ENCODE assay signal across 24 cellular contexts in genomic region chr12:68577949-68578348, GRCh38. TPM values are rescaled to one million over a fixed set of nuclear protein-coding genes. Genes with fewer than 3 reads are reported as not detected.
DNase-seq lines count a peak whose midpoint lies in the region; ATAC-seq lines count a peak whose summit lies in the region.
"Had no signal": no experiment of that assay in that cellular context is flagged by ENCODE, and none has a peak within 500 bp of the region (broad histone marks: within the 10 kb centered on the region; RNA-seq: fewer than 3 reads in every experiment).

No MANE protein-coding gene starts in this region.

- peak overlapping the region in 6 of 11 experiments; percentile 5 to 61 (median 30); a peak in 10 of 22 replicates for H3K4me2 ChIP-seq in BLaER1 treated with 17β-estradiol and CSF1 and Interleukin-3, amounts not matched to agents 10 nM and 100 nM

- peaks cover 0 to 3% (median 0%) of the 10 kb centered on the region in 11 experiments; a peak in 2 of 22 replicates for H3K9me3 ChIP-seq in BLaER1 treated with 17β-estradiol and CSF1 and Interleukin-3, amounts not matched to agents 10 nM and 100 nM (replicated peaks in 1 of 11)
- H3K9me3 ChIP-seq in KOPT-K1 (ENCODE audit: insufficient read depth, low read length, poor library complexity, severe bottlenecking): no peaks in the 10 kb centered on the region
- no peaks in the 10 kb centered on the region for H3K9me3 ChIP-seq in naive thymus-derived CD4-positive, alpha-beta T cell (ENCODE audit: control insufficient read depth in 2 of 3, low read length in 3 of 3)
- H3K9me3 ChIP-seq: SJSA1 had no signal

- no peaks in the 10 kb centered on the region for H4K20me1 ChIP-seq in BLaER1 treated with 17β-estradiol and CSF1 and Interleukin-3, amounts not matched to agents 10 nM and 100 nM

- POLR2A ChIA-PET in naive thymus-derived CD4-positive, alpha-beta T cell (lab: Charles Lee): interaction anchor here (0.9 to 5.1 kb wide), 6 partner anchors 10 to 45 kb away, joined by 3 to 37 read pairs (median 10); partner anchors contain the start of gene RAP1B

- no peak overlapping the region for H3K9ac ChIP-seq in BLaER1 treated with 17β-estradiol and CSF1 and Interleukin-3, amounts not matched to agents 10 nM and 100 nM

- H3K4me3 Mint-ChIP-seq in naive thymus-derived CD4-positive, alpha-beta T cell: peak overlapping the region in 8 of 10 donors; percentile 13 to 66 (median 26)

- no peaks in the 10 kb centered on the region for H3K27me3 Mint-ChIP-seq in naive thymus-derived CD4-positive, alpha-beta T cell
- H3K27me3 Mint-ChIP-seq: CD4-positive, alpha-beta memory T cell had no signal

- H3K4me1 ChIP-seq in BLaER1 treated with 17β-estradiol and CSF1 and Interleukin-3, amounts not matched to agents 10 nM and 100 nM: peaks cover 0 to 14% (median 8%) of the 10 kb centered on the region in 10 experiments; a peak in 10 of 20 replicates
- H3K4me1 ChIP-seq in naive thymus-derived CD4-positive, alpha-beta T cell (ENCODE audit: control insufficient read depth in 2 of 2, insufficient read depth in 2 of 2, low read length in 2 of 2): peaks cover 9 to 18% of the 10 kb centered on the region in 2 donors

- H3K27ac ChIP-seq in BLaER1 treated with 17β-estradiol and CSF1 and Interleukin-3, amounts not matched to agents 10 nM and 100 nM: no peak overlapping the region
- H3K27ac ChIP-seq in KOPT-K1 (ENCODE audit: low read depth, low read length, poor library complexity, severe bottlenecking): peak overlapping the region; percentile 85
- no peak overlapping the region for H3K27ac ChIP-seq in naive thymus-derived CD4-positive, alpha-beta T cell (ENCODE audit: low read depth, low read length)
- H3K27ac ChIP-seq: SJSA1 had no signal

- DNase-seq in activated gamma-delta T cell treated with Interleukin-2 at 50 U/mL for 16 hours: peak; percentile 7
- no peak for DNase-seq in activated gamma-delta T cell (lab: John Stamatoyannopoulos, UW)
- DNase-seq in naive thymus-derived CD4-positive, alpha-beta T cell: peak in 2 of 9 donors; percentile 23 to 46
- DNase-seq in activated CD8-positive, alpha-beta memory T cell treated with anti-CD3 and anti-CD28 coated beads, Interleukin-2, amount 50 U/mL, for 4 hours: no peak
- DNase-seq in NCI-H1930 (lab: John Stamatoyannopoulos, UW): no peak
- DNase-seq: 8988T; ACHN; CD4-positive, alpha-beta memory T cell; DMS79 treated with DMSO at 0.1 percent for 48 hours; KBM-7; MM.1S; NCI-H2029 treated with DMSO at 0.1 percent for 48 hours; NCI-H446 treated with DMSO at 0.1 percent for 48 hours; NCI-H526; NCI-H82; NK-92 treated with Interleukin-12 subunit alpha and Interleukin-12 subunit beta, amount 100 ng/mL, for 24 hours; PC-3; Right ventricle myocardium superior; RPMI8226 had no signal

- H3K27ac Mint-ChIP-seq in naive thymus-derived CD4-positive, alpha-beta T cell: peak overlapping the region in 8 of 9 donors; percentile 0 to 85 (median 66)

- H3K9me3 Mint-ChIP-seq in naive thymus-derived CD4-positive, alpha-beta T cell: no peaks in the 10 kb centered on the region
- H3K9me3 Mint-ChIP-seq: CD4-positive, alpha-beta memory T cell had no signal

- CTCF ChIA-PET in naive thymus-derived CD4-positive, alpha-beta T cell (lab: Charles Lee): interaction anchor here (0.6 to 1.7 kb wide), 5 partner anchors 9 to 76 kb away, joined by 3 to 4 read pairs (median 4); no protein-coding TSS in a partner anchor

- no peaks in the 10 kb centered on the region for H3K27me3 ChIP-seq in BLaER1 treated with 17β-estradiol and CSF1 and Interleukin-3, amounts not matched to agents 10 nM and 100 nM
- no peaks in the 10 kb centered on the region for H3K27me3 ChIP-seq in naive thymus-derived CD4-positive, alpha-beta T cell (ENCODE audit: control insufficient read depth in 2 of 2, insufficient read depth in 2 of 2, low read length in 2 of 2)
- H3K27me3 ChIP-seq: SJSA1 had no signal

- intact Hi-C loops in naive thymus-derived CD4-positive, alpha-beta T cell (cut with micrococcal nuclease): loop anchor here (1.0 to 5.0 kb wide), 3 partner anchors 9 to 41 kb away; partner anchors contain the start of gene RAP1B (in 1 of the 2)

- no peaks in the 10 kb centered on the region for H3K36me3 ChIP-seq in BLaER1 treated with 17β-estradiol and CSF1 and Interleukin-3, amounts not matched to agents 10 nM and 100 nM
- H3K36me3 ChIP-seq in KOPT-K1 (ENCODE audit: insufficient read depth, low read length): no peaks in the 10 kb centered on the region
- no peaks in the 10 kb centered on the region for H3K36me3 ChIP-seq in naive thymus-derived CD4-positive, alpha-beta T cell (ENCODE audit: control insufficient read depth in 2 of 3, insufficient read depth in 3 of 3, low read length in 3 of 3)
- H3K36me3 ChIP-seq: SJSA1 had no signal

- ATAC-seq in naive thymus-derived CD4-positive, alpha-beta T cell: no peak
- no peak for ATAC-seq in HG03469 (IDR thresholded peaks at IDR 0.05; ENCODE audit: unreplicated experiment)
- ATAC-seq: HCT116, PC-3 had no signal

- no peak overlapping the region for H3K4me3 ChIP-seq in BLaER1 treated with 17β-estradiol and CSF1 and Interleukin-3, amounts not matched to agents 10 nM and 100 nM
- H3K4me3 ChIP-seq in naive thymus-derived CD4-positive, alpha-beta T cell (ENCODE audit: low read length): no peak overlapping the region
- H3K4me3 ChIP-seq: SJSA1 had no signal

- H3K36me3 Mint-ChIP-seq in naive thymus-derived CD4-positive, alpha-beta T cell: peaks cover 0 to 2% (median 0%) of the 10 kb centered on the region in 5 donors
- H3K36me3 Mint-ChIP-seq: CD4-positive, alpha-beta memory T cell had no signal

- peaks cover 13 to 54% (median 42%) of the 10 kb centered on the region in 7 donors for H3K4me1 Mint-ChIP-seq in naive thymus-derived CD4-positive, alpha-beta T cell

RNA-seq across cellular contexts. Expression of gene RAP1B, which starts 32.8 kb away (rescaled TPM):
- 100 to 1,000 TPM; 202 to 287 (median 223) TPM for total RNA-seq in naive thymus-derived CD4-positive, alpha-beta T cell
- 100 to 1,000 TPM; 482 to 596 TPM for polyA plus RNA-seq in naive thymus-derived CD4-positive, alpha-beta T cell
